Comparison of ENCODE assay signal across 8 cellular contexts in the genomic region with DNA sequence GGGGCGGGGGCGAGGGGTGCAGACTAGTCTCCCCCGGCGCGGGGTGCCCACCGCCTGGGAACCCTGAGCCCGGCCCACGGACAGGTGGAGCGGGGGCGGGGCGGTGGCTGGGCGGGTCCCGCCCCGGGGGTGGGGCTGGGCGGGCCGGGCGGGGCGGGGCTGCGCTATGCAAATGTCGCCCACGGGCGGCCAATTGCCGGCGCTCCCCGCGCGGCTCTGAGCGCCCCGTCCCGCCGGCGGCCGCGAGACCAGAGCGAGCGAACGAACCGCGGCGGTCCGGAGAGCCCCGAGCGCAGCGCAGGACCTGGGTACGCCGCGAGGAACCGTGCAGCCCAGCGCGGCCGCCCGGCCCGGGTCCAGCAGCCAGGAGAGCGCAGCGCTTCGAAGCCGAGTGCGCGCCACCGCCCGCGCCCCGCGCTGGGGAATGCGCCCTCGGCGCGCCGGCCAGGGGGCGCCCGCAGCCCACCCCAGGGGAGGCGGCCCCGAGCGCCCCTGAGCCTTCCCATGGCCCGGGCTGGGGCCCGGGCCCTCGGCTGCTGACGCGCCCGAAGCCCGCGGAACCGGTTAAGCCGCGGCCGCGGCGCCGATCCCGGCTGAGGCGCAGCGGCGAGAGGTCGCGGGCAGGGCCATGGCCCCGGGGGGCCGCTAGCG. TPM values are rescaled to one million over a fixed set of nuclear protein-coding genes. Genes with fewer than 3 reads are reported as not detected.
DNase-seq lines count a peak whose midpoint lies in the region; ATAC-seq and TF ChIP-seq lines count a peak whose summit lies in the region.

Gene SEMA3F, plus strand, starts transcription at position 485 of the 651 bp plus-strand sequence. CDS start 4,299 bp downstream, outside the sequence.

- ATAC-seq in GM21619 (IDR thresholded peaks at IDR 0.05; ENCODE audit: unreplicated experiment) (peak; percentile 73), right lobe of liver (peak; percentile 85 to 90 (median 88))
- peak; percentile 89 for ATAC-seq in activated CD4-positive, alpha-beta T cell treated with anti-CD3 and anti-CD28 coated beads for 36 hours

- H3K9me3 ChIP-seq in MG63 (no peaks in the 10 kb centered on the region), right lobe of liver (no peaks in the 10 kb centered on the region)

- TF ChIP-seq CTCF in right lobe of liver (IDR thresholded peaks at IDR 0.05) = peak; percentile 10 to 39 (median 14)

- H3K4me3 Mint-ChIP-seq in activated CD4-positive, alpha-beta T cell treated with anti-CD3 and anti-CD28 coated beads for 36 hours = peak within 1 kb of the TSS; percentile 60

- CTCF ChIA-PET in activated CD4-positive, alpha-beta T cell treated with anti-CD3 and anti-CD28 coated beads for 36 hours (lab: Charles Lee) = no interaction called here

- H3K4me1 Mint-ChIP-seq in activated CD4-positive, alpha-beta T cell treated with anti-CD3 and anti-CD28 coated beads for 36 hours = peaks cover 8% of the 10 kb centered on the region

- H3K4me1 ChIP-seq in right lobe of liver = peaks cover 0 to 11% (median 0%) of the 10 kb centered on the region in 4 donors

- peak within 1 kb of the TSS in 1 of 3 donors; percentile 36 for H3K27ac ChIP-seq in right lobe of liver

- peak; percentile 46 for TF ChIP-seq POLR2A in right lobe of liver (IDR thresholded peaks at IDR 0.05)

- POLR2A ChIA-PET in activated CD4-positive, alpha-beta T cell treated with anti-CD3 and anti-CD28 coated beads for 36 hours (lab: Charles Lee) = no interaction called here

- H3K36me3 ChIP-seq in MG63 (peaks cover 3% of the 10 kb centered on the region; the same call in 1 of the 2 replicates), right lobe of liver (no peaks in the 10 kb centered on the region)

- H3K9me3 Mint-ChIP-seq in activated CD4-positive, alpha-beta T cell treated with anti-CD3 and anti-CD28 coated beads for 36 hours (ENCODE audit: low read depth) = no peaks in the 10 kb centered on the region

- peaks cover 29% of the 10 kb centered on the region for H3K27me3 Mint-ChIP-seq in activated CD4-positive, alpha-beta T cell treated with anti-CD3 and anti-CD28 coated beads for 36 hours

- no peaks in the 10 kb centered on the region for H3K36me3 Mint-ChIP-seq in activated CD4-positive, alpha-beta T cell treated with anti-CD3 and anti-CD28 coated beads for 36 hours (ENCODE audit: low read depth)

- no CpG with 5 or more reads among the region's 98 CpGs for WGBS in right lobe of liver (ENCODE audit: insufficient coverage, low coverage, low lambda C conversion rate, missing lambda C conversion rate)

- DNase-seq in EH (ENCODE audit: low read depth) (peak; percentile 76), MG63 (peak; percentile 55), dermis blood vessel endothelial cell (peak; percentile 80), right lobe of liver (peak in 2 of 3 donors; percentile 76 to 78), NK-92 (lab: John Stamatoyannopoulos, UW; ENCODE audit: unreplicated experiment) (no peak)
- peak; percentile 79 for DNase-seq in activated CD4-positive, alpha-beta T cell treated with anti-CD3 and anti-CD28 coated beads for 36 hours
- peak; percentile 7 to 47 (median 42) for DNase-seq in stimulated activated CD4-positive, alpha-beta T cell treated with anti-CD3 and anti-CD28 coated beads, TNF-alpha, amount 100 ng/mL, for 1 hour (ENCODE audit: low read depth in 3 of 3, low spot score in 1 of 3)

- H3K4me3 ChIP-seq in MG63 = peak within 1 kb of the TSS; percentile 58
- peak within 1 kb of the TSS; percentile 32 to 54 (median 37) for H3K4me3 ChIP-seq in right lobe of liver

- intact Hi-C loops in activated CD4-positive, alpha-beta T cell treated with anti-CD3 and anti-CD28 coated beads for 36 hours (cut with DNase I, micrococcal nuclease) = loop anchor here in 1 of 2 experiments (1.0 to 10.0 kb wide), 10 partner anchors 34 to 685 kb away; partner anchors contain the start of genes BSN, DAG1, IFRD2 and RBM5
- intact Hi-C loops in right lobe of liver (cut with DNase I) = no loop called here

- H3K27ac Mint-ChIP-seq in activated CD4-positive, alpha-beta T cell treated with anti-CD3 and anti-CD28 coated beads for 36 hours = no peak within 1 kb of the TSS

- no peaks in the 10 kb centered on the region for H3K27me3 ChIP-seq in MG63
- H3K27me3 ChIP-seq in right lobe of liver = no peaks in the 10 kb centered on the region

RNA-seq across cellular contexts. Expression of gene SEMA3F, which starts in this region (rescaled TPM):
- 11.7 and 22.9 TPM in 2 replicates for total RNA-seq in MG63 (2014; rRNA removed; shearing (Covaris generic); ENCODE audit: low replicate concordance)
- total RNA-seq in activated CD4-positive, alpha-beta T cell treated with anti-CD3 and anti-CD28 coated beads for 36 hours = under 1 TPM; 0.25 to 0.46 TPM
- total RNA-seq in dermis blood vessel endothelial cell = 44.6 and 79.4 TPM in 2 replicates
- total RNA-seq in right lobe of liver = 1 to 10 TPM; 1.2 to 5.9 (median 4.2) TPM

Comparison
In these comparisons a context has a peak if more than half of its experiments do, and no peak if none do; other contexts are left out.
1. Peak in DNase-seq and ATAC-seq in activated CD4-positive, alpha-beta T cell treated with anti-CD3 and anti-CD28 coated beads for 36 hours; RNA of the gene not detected or under 1 TPM.